In genomic region chr11:59283825-59284772, GRCh38 we compare ENCODE assay signal across 8 cellular contexts.
A peak's percentile ranks its signal among the peaks of the same experiment; 100 is the strongest.
DNase-seq lines count a peak whose midpoint lies in the region; ATAC-seq and TF ChIP-seq lines count a peak whose summit lies in the region.

No MANE protein-coding gene starts in this region.

- no peak overlapping the region for H3K56ac ChIP-seq in mesendoderm (ENCODE audit: low read length)

- no peak overlapping the region for H3K9ac ChIP-seq in mesendoderm (ENCODE audit: low read length)

- H2BK15ac ChIP-seq in mesendoderm (replicated peaks; ENCODE audit: low read depth): no peak overlapping the region

- H3K27ac Mint-ChIP-seq in stimulated activated naive CD8-positive, alpha-beta T cell treated with anti-CD3 and anti-CD28 coated beads, Interleukin-15, amount 100 ng/mL, for 72 hours: peak overlapping the region in 1 of 2 donors; percentile 52

- POLR2A ChIA-PET in AG04450 (lab: Yijun Ruan, JAX): no interaction called here

- no peak overlapping the region for H2BK120ac ChIP-seq in mesendoderm (ENCODE audit: low read depth, low read length)

- TF ChIP-seq CTCF in AG04450 (IDR thresholded peaks at IDR 0.05; ENCODE audit: low read depth, low read length): peak; percentile 85
- peak; percentile 82 for TF ChIP-seq CTCF in WERI-Rb-1 (IDR thresholded peaks at IDR 0.05; ENCODE audit: low read depth, low read length)

- H3K4me1 ChIP-seq in mesendoderm (ENCODE audit: control insufficient read depth, low read depth, low read length): no peaks in the 10 kb centered on the region

- H4K5ac ChIP-seq in mesendoderm (ENCODE audit: low read length): no peak overlapping the region

- ATAC-seq in GM18498 (IDR thresholded peaks at IDR 0.05; ENCODE audit: unreplicated experiment) (peak; percentile 75), HG02852 (IDR thresholded peaks at IDR 0.05; ENCODE audit: unreplicated experiment) (peak; percentile 68)
- ATAC-seq in stimulated activated naive CD8-positive, alpha-beta T cell treated with anti-CD3 and anti-CD28 coated beads, Interleukin-15, amount 100 ng/mL, for 72 hours: peak; percentile 68

- H3K36me3 ChIP-seq in WERI-Rb-1 (no peaks in the 10 kb centered on the region), mesendoderm (ENCODE audit: control insufficient read depth, insufficient read depth, low read length) (no peaks in the 10 kb centered on the region)

- H3K4me3 ChIP-seq in AG04450 (ENCODE audit: low read depth, low read length) (no peak overlapping the region), WERI-Rb-1 (ENCODE audit: low read depth, low read length) (no peak overlapping the region), mesendoderm (ENCODE audit: low read length) (no peak overlapping the region)

- no peak overlapping the region for H3K4me2 ChIP-seq in mesendoderm (ENCODE audit: low read length)

- no peaks in the 10 kb centered on the region for H3K79me2 ChIP-seq in mesendoderm (ENCODE audit: control insufficient read depth, insufficient read depth, low read length)

- H3K4me1 Mint-ChIP-seq in stimulated activated naive CD8-positive, alpha-beta T cell treated with anti-CD3 and anti-CD28 coated beads, Interleukin-15, amount 100 ng/mL, for 72 hours: peaks cover 15% of the 10 kb centered on the region

- H3K23ac ChIP-seq in mesendoderm (ENCODE audit: low read length): no peak overlapping the region

- no peak overlapping the region for H3K27ac ChIP-seq in AG04450 (ENCODE audit: low read depth, low read length)
- no peak overlapping the region for H3K27ac ChIP-seq in WERI-Rb-1
- no peak overlapping the region for H3K27ac ChIP-seq in mesendoderm (ENCODE audit: low read depth, low read length)

- peak overlapping the region; percentile 81 to 82 for H3K4me3 Mint-ChIP-seq in stimulated activated naive CD8-positive, alpha-beta T cell treated with anti-CD3 and anti-CD28 coated beads, Interleukin-15, amount 100 ng/mL, for 72 hours

- no peaks in the 10 kb centered on the region for H3K9me3 ChIP-seq in AG04450 (ENCODE audit: control insufficient read depth, insufficient read depth, low read length)
- no peaks in the 10 kb centered on the region for H3K9me3 ChIP-seq in WERI-Rb-1 (ENCODE audit: severe bottlenecking)

- H3K18ac ChIP-seq in mesendoderm (ENCODE audit: low read length): no peak overlapping the region

- H4K8ac ChIP-seq in mesendoderm (ENCODE audit: low read depth, low read length): no peak overlapping the region

- H2BK5ac ChIP-seq in mesendoderm (ENCODE audit: low read length): no peak overlapping the region

- no CpG with 5 or more reads among the region's 14 CpGs for WGBS in mesendoderm (ENCODE audit: extremely low coverage, insufficient coverage, low lambda C conversion rate)

- no peak overlapping the region for H3K4ac ChIP-seq in mesendoderm (ENCODE audit: low read depth, low read length)

- peaks cover 49% of the 10 kb centered on the region for H3K27me3 Mint-ChIP-seq in stimulated activated naive CD8-positive, alpha-beta T cell treated with anti-CD3 and anti-CD28 coated beads, Interleukin-15, amount 100 ng/mL, for 72 hours

- no peaks in the 10 kb centered on the region for H3K79me1 ChIP-seq in mesendoderm (ENCODE audit: low read length)

- H3K27me3 ChIP-seq in AG04450 (ENCODE audit: control insufficient read depth, insufficient read depth, low read length) (peaks cover 11% of the 10 kb centered on the region), WERI-Rb-1 (ENCODE audit: insufficient read depth, low read depth, severe bottlenecking) (peaks cover 55% of the 10 kb centered on the region), mesendoderm (ENCODE audit: insufficient read depth, low read length, poor library complexity) (no peaks in the 10 kb centered on the region)

- CTCF ChIA-PET in AG04450 (lab: Charles Lee): interaction anchor here (1.0 to 1.6 kb wide), 2 partner anchors 79 to 113 kb away, joined by 3 to 17 read pairs; partner anchors contain the start of gene DTX4

- DNase-seq in AG04450 (ENCODE audit: low read depth, low spot score) (peak; percentile 34), NCI-H1694 (lab: John Stamatoyannopoulos, UW) (peak; percentile 21), WERI-Rb-1 (peak; percentile 17), dermis blood vessel endothelial cell (peak; percentile 71), mesendoderm (peak; percentile 58)
- DNase-seq in stimulated activated naive CD8-positive, alpha-beta T cell treated with anti-CD3 and anti-CD28 coated beads, Interleukin-15, amount 100 ng/mL, for 72 hours: peak; percentile 46

- H3K9me3 Mint-ChIP-seq in stimulated activated naive CD8-positive, alpha-beta T cell treated with anti-CD3 and anti-CD28 coated beads, Interleukin-15, amount 100 ng/mL, for 72 hours: no peaks in the 10 kb centered on the region

- H2AK5ac ChIP-seq in mesendoderm (ENCODE audit: low read length): no peak overlapping the region

Comparison
In these comparisons a context has a peak if more than half of its experiments do, and no peak if none do; other contexts are left out.
1. DNase-seq: peak in every context shown above with its lines; median percentile 71 in dermis blood vessel endothelial cell; 58 in mesendoderm; 46 in stimulated activated naive CD8-positive, alpha-beta T cell treated with anti-CD3 and anti-CD28 coated beads, Interleukin-15, amount 100 ng/mL, for 72 hours; 34 in AG04450; 21 in NCI-H1694; 17 in WERI-Rb-1.